24 cellular contexts compared by ENCODE assay signal in the genomic region with DNA sequence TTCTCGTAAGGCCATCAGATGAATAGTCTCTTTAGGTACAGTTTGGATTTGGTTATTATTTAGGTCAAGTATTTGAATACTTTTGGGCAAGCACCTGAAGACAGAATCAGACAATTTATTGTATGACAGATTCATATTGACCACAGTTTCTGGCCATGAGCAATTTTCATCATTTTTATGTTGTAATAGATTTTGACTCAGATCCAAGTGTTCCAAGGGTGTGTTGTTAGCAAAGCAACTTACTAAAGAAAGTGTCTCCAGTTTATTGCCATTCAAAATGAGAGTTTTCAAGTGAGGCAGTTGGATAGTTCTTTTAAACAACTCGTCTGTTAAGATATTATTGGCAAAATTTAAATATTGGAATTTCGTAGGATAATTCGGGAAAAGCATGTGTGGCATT. TPM values are rescaled to one million over a fixed set of nuclear protein-coding genes. Genes with fewer than 3 reads are reported as not detected.
"Had no signal": no experiment of that assay in that cellular context is flagged by ENCODE, and none has a peak within 500 bp of the region (broad histone marks: within the 10 kb centered on the region; RNA-seq: fewer than 3 reads in every experiment).

No MANE protein-coding gene starts in this region.

- H3K36me3 ChIP-seq: esophagus muscularis mucosa, left lung, thyroid gland had no signal

- H3K4me1 Mint-ChIP-seq: activated CD4-positive, alpha-beta T cell treated with anti-CD3 and anti-CD28 coated beads, Interleukin-2, amount 10 ng/mL, durations not matched to agents 24 days and 14 days; activated naive CD8-positive, alpha-beta T cell treated with anti-CD3 and anti-CD28 coated beads, Interleukin-2, amount 10 ng/mL, durations not matched to agents 7 days and 5 days; activated T-helper 17 cell treated with anti-CD3 and anti-CD28 coated beads, Interleukin-2, amount 50 U/mL, for 72 hours; nephron progenitor cell had no signal

- H3K4me1 ChIP-seq: thyroid gland had no signal

- H3K27ac ChIP-seq: esophagus muscularis mucosa, left lung, thyroid gland had no signal

- DNase-seq: activated CD4-positive, alpha-beta T cell treated with anti-CD3 and anti-CD28 coated beads, Interleukin-2, amount 10 ng/mL, durations not matched to agents 24 days and 14 days; activated CD8-positive, alpha-beta T cell treated with anti-CD3 and anti-CD28 coated beads for 36 hours; activated naive CD4-positive, alpha-beta T cell; activated naive CD8-positive, alpha-beta T cell treated with anti-CD3 and anti-CD28 coated beads, Interleukin-2, amount 10 ng/mL, durations not matched to agents 7 days and 5 days; activated T-cell treated with anti-CD3 and anti-CD28 coated beads, Interleukin-2, amount 50 U/mL, for 1 hour; anterior cingulate cortex; effector CD4-positive, alpha-beta T cell; head of caudate nucleus; left lung; nephron progenitor cell; nucleus accumbens; spleen; stimulated activated CD4-positive, alpha-beta T cell treated with anti-CD3 and anti-CD28 coated beads, Interleukin-4, amount 100 ng/mL, for 4 hours; stimulated activated naive CD4-positive, alpha-beta T cell; T-helper 1 cell; T-helper 9 cell; thyroid gland had no signal

- H3K4me3 Mint-ChIP-seq: activated CD4-positive, alpha-beta T cell treated with anti-CD3 and anti-CD28 coated beads, Interleukin-2, amount 10 ng/mL, durations not matched to agents 24 days and 14 days; activated CD8-positive, alpha-beta T cell treated with anti-CD3 and anti-CD28 coated beads for 36 hours; activated naive CD8-positive, alpha-beta T cell treated with anti-CD3 and anti-CD28 coated beads, Interleukin-2, amount 10 ng/mL, durations not matched to agents 7 days and 5 days; activated T-helper 17 cell treated with anti-CD3 and anti-CD28 coated beads, Interleukin-2, amount 50 U/mL, for 72 hours; brain; nephron progenitor cell had no signal

- H3K27ac Mint-ChIP-seq: activated CD4-positive, alpha-beta T cell treated with anti-CD3 and anti-CD28 coated beads, Interleukin-2, amount 10 ng/mL, durations not matched to agents 24 days and 14 days; activated CD8-positive, alpha-beta T cell treated with anti-CD3 and anti-CD28 coated beads for 36 hours; activated naive CD8-positive, alpha-beta T cell treated with anti-CD3 and anti-CD28 coated beads, Interleukin-2, amount 10 ng/mL, durations not matched to agents 7 days and 5 days; activated T-helper 17 cell treated with anti-CD3 and anti-CD28 coated beads, Interleukin-2, amount 50 U/mL, for 72 hours; brain; nephron progenitor cell had no signal

- H3K4me3 ChIP-seq: esophagus muscularis mucosa, left lung, spleen, thyroid gland had no signal

- H3K27me3 ChIP-seq: esophagus muscularis mucosa, left lung, spleen, thyroid gland had no signal

- ATAC-seq: activated CD8-positive, alpha-beta T cell treated with anti-CD3 and anti-CD28 coated beads for 36 hours; activated T-helper 17 cell treated with anti-CD3 and anti-CD28 coated beads, Interleukin-2, amount 50 U/mL, for 72 hours; left lung; sciatic nerve had no signal

- H3K9me3 ChIP-seq: esophagus muscularis mucosa, left lung, thyroid gland had no signal

- H3K27me3 Mint-ChIP-seq: brain had no signal

- H3K36me3 Mint-ChIP-seq: brain had no signal

RNA-seq across cellular contexts. Expression of gene TLR10, which starts 8.6 kb away (rescaled TPM):
- total RNA-seq: activated CD4-positive, alpha-beta T cell treated with anti-CD3 and anti-CD28 coated beads, Interleukin-2, amount 10 ng/mL, durations not matched to agents 24 days and 14 days; kidney epithelial cell; lung microvascular endothelial cell; myocyte had no signal
